1 cellular context compared by ENCODE assay signal in the genomic region with DNA sequence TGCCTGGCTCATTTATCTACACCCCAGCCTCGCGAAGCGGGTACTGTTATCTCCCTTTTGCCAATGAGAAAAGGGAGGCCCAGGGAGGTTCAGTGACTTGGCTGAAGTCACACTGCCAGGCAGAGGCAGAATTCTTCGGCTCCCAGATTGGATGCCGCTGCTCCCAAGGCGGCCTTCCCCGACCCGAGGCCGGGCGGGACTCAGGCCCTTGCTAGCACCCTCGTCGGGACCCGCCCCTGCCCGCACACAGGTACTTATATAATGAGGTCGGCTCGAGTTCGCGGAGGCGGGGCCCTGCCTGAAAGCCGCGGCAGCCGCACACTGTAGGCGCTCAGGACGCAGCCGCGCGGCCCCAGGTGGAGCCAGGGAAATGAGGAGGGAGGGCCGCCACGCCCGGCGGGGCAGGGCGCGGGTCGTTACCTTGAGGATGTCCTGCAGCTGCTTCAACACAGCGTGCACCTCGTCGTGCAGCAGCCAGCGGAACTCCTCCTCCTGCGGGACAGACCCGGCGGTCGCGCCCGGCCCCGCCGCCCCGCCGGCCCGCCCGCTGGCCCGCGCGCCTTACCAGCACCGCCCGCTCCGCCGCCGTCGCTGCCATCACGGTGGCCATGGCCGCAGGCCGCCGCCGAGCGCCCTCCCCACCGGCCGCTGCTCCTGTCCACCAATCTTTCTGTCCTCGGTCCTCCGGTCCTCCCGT.
TF ChIP-seq lines count a peak whose summit lies in the region.

Gene ROGDI, minus strand, starts transcription at position 672 of the 697 bp plus-strand sequence. Its CDS starts 62 bp downstream, at position 610.

TF ChIP-seq in HepG2, 621 proteins besides CTCF, POLR2A, EP300 and RAD21 (continued from another document and continues in another):
- TF ChIP-seq, protein P1, sequence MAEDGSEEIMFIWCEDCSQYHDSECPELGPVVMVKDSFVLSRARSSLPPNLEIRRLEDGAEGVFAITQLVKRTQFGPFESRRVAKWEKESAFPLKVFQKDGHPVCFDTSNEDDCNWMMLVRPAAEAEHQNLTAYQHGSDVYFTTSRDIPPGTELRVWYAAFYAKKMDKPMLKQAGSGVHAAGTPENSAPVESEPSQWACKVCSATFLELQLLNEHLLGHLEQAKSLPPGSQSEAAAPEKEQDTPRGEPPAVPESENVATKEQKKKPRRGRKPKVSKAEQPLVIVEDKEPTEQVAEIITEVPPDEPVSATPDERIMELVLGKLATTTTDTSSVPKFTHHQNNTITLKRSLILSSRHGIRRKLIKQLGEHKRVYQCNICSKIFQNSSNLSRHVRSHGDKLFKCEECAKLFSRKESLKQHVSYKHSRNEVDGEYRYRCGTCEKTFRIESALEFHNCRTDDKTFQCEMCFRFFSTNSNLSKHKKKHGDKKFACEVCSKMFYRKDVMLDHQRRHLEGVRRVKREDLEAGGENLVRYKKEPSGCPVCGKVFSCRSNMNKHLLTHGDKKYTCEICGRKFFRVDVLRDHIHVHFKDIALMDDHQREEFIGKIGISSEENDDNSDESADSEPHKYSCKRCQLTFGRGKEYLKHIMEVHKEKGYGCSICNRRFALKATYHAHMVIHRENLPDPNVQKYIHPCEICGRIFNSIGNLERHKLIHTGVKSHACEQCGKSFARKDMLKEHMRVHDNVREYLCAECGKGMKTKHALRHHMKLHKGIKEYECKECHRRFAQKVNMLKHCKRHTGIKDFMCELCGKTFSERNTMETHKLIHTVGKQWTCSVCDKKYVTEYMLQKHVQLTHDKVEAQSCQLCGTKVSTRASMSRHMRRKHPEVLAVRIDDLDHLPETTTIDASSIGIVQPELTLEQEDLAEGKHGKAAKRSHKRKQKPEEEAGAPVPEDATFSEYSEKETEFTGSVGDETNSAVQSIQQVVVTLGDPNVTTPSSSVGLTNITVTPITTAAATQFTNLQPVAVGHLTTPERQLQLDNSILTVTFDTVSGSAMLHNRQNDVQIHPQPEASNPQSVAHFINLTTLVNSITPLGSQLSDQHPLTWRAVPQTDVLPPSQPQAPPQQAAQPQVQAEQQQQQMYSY (CRISPR knock-in tag; IDR thresholded peaks at IDR 0.05) = no peak
- TF ChIP-seq MAFG (CRISPR knock-in tag; IDR thresholded peaks at IDR 0.05) (no peak), ZSCAN31 (CRISPR knock-in tag; IDR thresholded peaks at IDR 0.05; ENCODE audit: low read depth) (peak; percentile 29; the same call in 1 of the 2 replicates), HOXA7 (CRISPR knock-in tag; IDR thresholded peaks at IDR 0.05) (no peak), ZNF576 (CRISPR knock-in tag; IDR thresholded peaks at IDR 0.05) (no peak), ZNF629 (CRISPR knock-in tag; conservative IDR thresholded peaks at IDR 0.05) (no peak), ZNF256 (CRISPR knock-in tag; conservative IDR thresholded peaks at IDR 0.05) (no peak), NONO (IDR thresholded peaks at IDR 0.05) (no peak), NONO (CRISPR knock-in tag; conservative IDR thresholded peaks at IDR 0.05) (no peak; the same call in 1 of the 2 replicates), PLRG1 (conservative IDR thresholded peaks at IDR 0.05) (no peak), ZNF501 (CRISPR knock-in tag; IDR thresholded peaks at IDR 0.05) (peak; percentile 77), MEIS2 (CRISPR knock-in tag; IDR thresholded peaks at IDR 0.05) (peak; percentile 24; the same call in 1 of the 2 replicates), ZNF614 (CRISPR knock-in tag; IDR thresholded peaks at IDR 0.05; ENCODE audit: borderline replicate concordance) (no peak), TSC22D2 (CRISPR knock-in tag; IDR thresholded peaks at IDR 0.05; ENCODE audit: borderline replicate concordance) (0 out of 2 replicates have a peak, but pooled peaks have one; percentile 49), ATRX (CRISPR knock-in tag; IDR thresholded peaks at IDR 0.05; ENCODE audit: borderline replicate concordance) (no peak), ZNF432 (CRISPR knock-in tag; IDR thresholded peaks at IDR 0.05; ENCODE audit: borderline replicate concordance) (no peak), HINFP (CRISPR knock-in tag; IDR thresholded peaks at IDR 0.05; ENCODE audit: low read depth) (no peak), ZNF616 (CRISPR knock-in tag; IDR thresholded peaks at IDR 0.05; ENCODE audit: low read depth) (no peak), ISX (CRISPR knock-in tag; conservative IDR thresholded peaks at IDR 0.05) (no peak), MAZ (IDR thresholded peaks at IDR 0.05; ENCODE audit: borderline replicate concordance, low read depth, low read length) (no peak), MAZ (CRISPR knock-in tag; IDR thresholded peaks at IDR 0.05; ENCODE audit: low read depth) (no peak), ZNF878 (CRISPR knock-in tag; IDR thresholded peaks at IDR 0.05) (no peak), PHF5A (CRISPR knock-in tag; IDR thresholded peaks at IDR 0.05; ENCODE audit: low read depth, unreplicated experiment) (no peak), ADNP (CRISPR knock-in tag; IDR thresholded peaks at IDR 0.05) (no peak), ZNF564 (CRISPR knock-in tag; IDR thresholded peaks at IDR 0.05) (0 out of 2 replicates have a peak, but pooled peaks have one; percentile 58), GZF1 (CRISPR knock-in tag; IDR thresholded peaks at IDR 0.05) (no peak), ZNF546 (CRISPR knock-in tag; conservative IDR thresholded peaks at IDR 0.05) (no peak), ZNF724P (CRISPR knock-in tag; IDR thresholded peaks at IDR 0.05; ENCODE audit: borderline replicate concordance) (peak; percentile 63; the same call in 1 of the 2 replicates), ZNF816 (CRISPR knock-in tag; IDR thresholded peaks at IDR 0.05; ENCODE audit: borderline replicate concordance) (no peak; the same call in 1 of the 2 replicates), ZNF780A (CRISPR knock-in tag; IDR thresholded peaks at IDR 0.05) (no peak), TFDP1 (CRISPR knock-in tag; IDR thresholded peaks at IDR 0.05; ENCODE audit: borderline replicate concordance) (peak; percentile 71), ZNF121 (CRISPR knock-in tag; IDR thresholded peaks at IDR 0.05) (peak; percentile 22; the same call in 1 of the 2 replicates), NFE2L2 (IDR thresholded peaks at IDR 0.05; ENCODE audit: low read length) (no peak), CBFB (CRISPR knock-in tag; IDR thresholded peaks at IDR 0.05) (no peak), GLI4 (CRISPR knock-in tag; IDR thresholded peaks at IDR 0.05; ENCODE audit: borderline replicate concordance) (peak; percentile 56; the same call in 1 of the 2 replicates), SMC3 (IDR thresholded peaks at IDR 0.05; ENCODE audit: low read length) (no peak), ZBTB3 (CRISPR knock-in tag; IDR thresholded peaks at IDR 0.05; ENCODE audit: borderline replicate concordance, low read depth) (no peak), ZNF543 (CRISPR knock-in tag; IDR thresholded peaks at IDR 0.05) (0 out of 2 replicates have a peak, but pooled peaks have one; percentile 48), ZNF34 (CRISPR knock-in tag; IDR thresholded peaks at IDR 0.05; ENCODE audit: borderline replicate concordance) (no peak), TCF7 (IDR thresholded peaks at IDR 0.05; ENCODE audit: low read depth) (no peak), TBX3 (IDR thresholded peaks at IDR 0.05; ENCODE audit: borderline replicate concordance) (no peak), ZFP41 (CRISPR knock-in tag; IDR thresholded peaks at IDR 0.05; ENCODE audit: borderline replicate concordance) (no peak), ZNF224 (CRISPR knock-in tag; IDR thresholded peaks at IDR 0.05) (no peak), USF2 (IDR thresholded peaks at IDR 0.05; ENCODE audit: low read depth, low read length) (no peak), USF2 (CRISPR knock-in tag; IDR thresholded peaks at IDR 0.05; ENCODE audit: borderline replicate concordance) (no peak)
- TF ChIP-seq, protein P2, sequence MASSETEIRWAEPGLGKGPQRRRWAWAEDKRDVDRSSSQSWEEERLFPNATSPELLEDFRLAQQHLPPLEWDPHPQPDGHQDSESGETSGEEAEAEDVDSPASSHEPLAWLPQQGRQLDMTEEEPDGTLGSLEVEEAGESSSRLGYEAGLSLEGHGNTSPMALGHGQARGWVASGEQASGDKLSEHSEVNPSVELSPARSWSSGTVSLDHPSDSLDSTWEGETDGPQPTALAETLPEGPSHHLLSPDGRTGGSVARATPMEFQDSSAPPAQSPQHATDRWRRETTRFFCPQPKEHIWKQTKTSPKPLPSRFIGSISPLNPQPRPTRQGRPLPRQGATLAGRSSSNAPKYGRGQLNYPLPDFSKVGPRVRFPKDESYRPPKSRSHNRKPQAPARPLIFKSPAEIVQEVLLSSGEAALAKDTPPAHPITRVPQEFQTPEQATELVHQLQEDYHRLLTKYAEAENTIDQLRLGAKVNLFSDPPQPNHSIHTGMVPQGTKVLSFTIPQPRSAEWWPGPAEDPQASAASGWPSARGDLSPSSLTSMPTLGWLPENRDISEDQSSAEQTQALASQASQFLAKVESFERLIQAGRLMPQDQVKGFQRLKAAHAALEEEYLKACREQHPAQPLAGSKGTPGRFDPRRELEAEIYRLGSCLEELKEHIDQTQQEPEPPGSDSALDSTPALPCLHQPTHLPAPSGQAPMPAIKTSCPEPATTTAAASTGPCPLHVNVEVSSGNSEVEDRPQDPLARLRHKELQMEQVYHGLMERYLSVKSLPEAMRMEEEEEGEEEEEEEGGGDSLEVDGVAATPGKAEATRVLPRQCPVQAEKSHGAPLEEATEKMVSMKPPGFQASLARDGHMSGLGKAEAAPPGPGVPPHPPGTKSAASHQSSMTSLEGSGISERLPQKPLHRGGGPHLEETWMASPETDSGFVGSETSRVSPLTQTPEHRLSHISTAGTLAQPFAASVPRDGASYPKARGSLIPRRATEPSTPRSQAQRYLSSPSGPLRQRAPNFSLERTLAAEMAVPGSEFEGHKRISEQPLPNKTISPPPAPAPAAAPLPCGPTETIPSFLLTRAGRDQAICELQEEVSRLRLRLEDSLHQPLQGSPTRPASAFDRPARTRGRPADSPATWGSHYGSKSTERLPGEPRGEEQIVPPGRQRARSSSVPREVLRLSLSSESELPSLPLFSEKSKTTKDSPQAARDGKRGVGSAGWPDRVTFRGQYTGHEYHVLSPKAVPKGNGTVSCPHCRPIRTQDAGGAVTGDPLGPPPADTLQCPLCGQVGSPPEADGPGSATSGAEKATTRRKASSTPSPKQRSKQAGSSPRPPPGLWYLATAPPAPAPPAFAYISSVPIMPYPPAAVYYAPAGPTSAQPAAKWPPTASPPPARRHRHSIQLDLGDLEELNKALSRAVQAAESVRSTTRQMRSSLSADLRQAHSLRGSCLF (CRISPR knock-in tag; IDR thresholded peaks at IDR 0.05; ENCODE audit: borderline replicate concordance) = no peak
- TF ChIP-seq, protein P3, sequence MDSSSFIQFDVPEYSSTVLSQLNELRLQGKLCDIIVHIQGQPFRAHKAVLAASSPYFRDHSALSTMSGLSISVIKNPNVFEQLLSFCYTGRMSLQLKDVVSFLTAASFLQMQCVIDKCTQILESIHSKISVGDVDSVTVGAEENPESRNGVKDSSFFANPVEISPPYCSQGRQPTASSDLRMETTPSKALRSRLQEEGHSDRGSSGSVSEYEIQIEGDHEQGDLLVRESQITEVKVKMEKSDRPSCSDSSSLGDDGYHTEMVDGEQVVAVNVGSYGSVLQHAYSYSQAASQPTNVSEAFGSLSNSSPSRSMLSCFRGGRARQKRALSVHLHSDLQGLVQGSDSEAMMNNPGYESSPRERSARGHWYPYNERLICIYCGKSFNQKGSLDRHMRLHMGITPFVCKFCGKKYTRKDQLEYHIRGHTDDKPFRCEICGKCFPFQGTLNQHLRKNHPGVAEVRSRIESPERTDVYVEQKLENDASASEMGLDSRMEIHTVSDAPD (CRISPR knock-in tag; IDR thresholded peaks at IDR 0.05) = no peak
- TF ChIP-seq, protein P4, sequence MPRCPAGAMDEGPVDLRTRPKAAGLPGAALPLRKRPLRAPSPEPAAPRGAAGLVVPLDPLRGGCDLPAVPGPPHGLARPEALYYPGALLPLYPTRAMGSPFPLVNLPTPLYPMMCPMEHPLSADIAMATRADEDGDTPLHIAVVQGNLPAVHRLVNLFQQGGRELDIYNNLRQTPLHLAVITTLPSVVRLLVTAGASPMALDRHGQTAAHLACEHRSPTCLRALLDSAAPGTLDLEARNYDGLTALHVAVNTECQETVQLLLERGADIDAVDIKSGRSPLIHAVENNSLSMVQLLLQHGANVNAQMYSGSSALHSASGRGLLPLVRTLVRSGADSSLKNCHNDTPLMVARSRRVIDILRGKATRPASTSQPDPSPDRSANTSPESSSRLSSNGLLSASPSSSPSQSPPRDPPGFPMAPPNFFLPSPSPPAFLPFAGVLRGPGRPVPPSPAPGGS (CRISPR knock-in tag; IDR thresholded peaks at IDR 0.05) = no peak
